Comparison of ENCODE assay signal across 19 cellular contexts in the genomic region with DNA sequence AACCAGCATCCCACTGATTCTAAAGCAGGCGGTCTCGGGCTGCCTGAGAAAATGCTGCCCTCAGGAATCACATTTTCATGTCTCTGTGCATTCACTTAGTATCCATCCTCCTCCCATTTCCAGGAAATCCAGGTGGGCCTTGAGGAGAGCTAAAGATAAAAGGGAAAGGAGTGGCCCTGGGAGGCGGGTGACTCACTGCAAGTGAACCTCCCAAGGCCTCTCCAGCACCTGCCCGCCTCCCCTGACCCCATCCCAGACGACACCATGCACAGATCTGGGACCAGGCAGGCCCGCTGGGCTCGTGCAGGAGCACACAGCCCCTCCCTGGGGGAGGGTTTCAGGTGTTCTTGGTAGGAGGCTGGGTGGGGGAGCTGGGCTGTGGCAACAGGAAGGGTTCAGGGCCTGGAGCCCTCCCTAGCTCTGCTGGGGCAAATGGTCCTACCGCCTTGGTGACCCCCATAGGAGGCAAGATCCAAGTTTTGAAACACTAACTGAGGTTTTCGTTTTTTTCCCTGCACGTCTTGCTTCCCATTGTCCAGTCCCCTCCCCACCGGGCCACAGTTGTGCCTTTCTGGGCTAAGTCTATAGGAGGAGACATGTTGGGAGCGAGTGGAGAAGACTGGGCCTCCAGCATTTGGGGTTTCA.
"Had no signal": no experiment of that assay in that cellular context is flagged by ENCODE, and none has a peak within 500 bp of the region (broad histone marks: within the 10 kb centered on the region; RNA-seq: fewer than 3 reads in every experiment).

No MANE protein-coding gene starts in this region.

- H3K27ac Mint-ChIP-seq: activated naive CD4-positive, alpha-beta T cell treated with anti-CD3 and anti-CD28 coated beads, Interleukin-2, amount 10 ng/mL, durations not matched to agents 7 days and 5 days; activated T-helper 17 cell treated with anti-CD3 and anti-CD28 coated beads, Interleukin-2, amount 50 U/mL, for 72 hours; endodermal cell; natural killer cell; progenitor cell of endocrine pancreas had no signal

- ATAC-seq: activated T-helper 17 cell treated with anti-CD3 and anti-CD28 coated beads, Interleukin-2, amount 50 U/mL, for 72 hours; left lung; natural killer cell; right cardiac atrium had no signal

- H3K36me3 Mint-ChIP-seq: natural killer cell had no signal

- H3K4me3 ChIP-seq: dorsolateral prefrontal cortex, left lung, skin epidermis had no signal

- H3K27me3 ChIP-seq: dorsolateral prefrontal cortex, left lung had no signal

- DNase-seq: activated CD4-positive, alpha-beta T cell treated with anti-CD3 and anti-CD28 coated beads for 1 hour; activated CD4-positive, alpha-beta T cell treated with anti-CD3 and anti-CD28 coated beads, Interleukin-2, amount 50 U/mL, for 4 hours; activated naive CD4-positive, alpha-beta T cell treated with anti-CD3 and anti-CD28 coated beads, Interleukin-2, amount 10 ng/mL, durations not matched to agents 7 days and 5 days; endodermal cell; mesenchymal stem cell; natural killer cell; nucleus accumbens; stimulated activated CD4-positive, alpha-beta T cell treated with anti-CD3 and anti-CD28 coated beads, Interleukin-4, amount 100 ng/mL, for 4 hours; stimulated activated CD8-positive, alpha-beta memory T cell treated with anti-CD3 and anti-CD28 coated beads, Interleukin-4, amount 100 ng/mL, for 48 hours; stimulated activated naive CD4-positive, alpha-beta T cell treated with Interleukin-2 at 50 U/mL for 16 hours had no signal

- H3K9me3 Mint-ChIP-seq: activated naive CD4-positive, alpha-beta T cell treated with anti-CD3 and anti-CD28 coated beads, Interleukin-2, amount 10 ng/mL, durations not matched to agents 7 days and 5 days; activated T-helper 17 cell treated with anti-CD3 and anti-CD28 coated beads, Interleukin-2, amount 50 U/mL, for 72 hours; endodermal cell; natural killer cell had no signal

- H3K9me3 ChIP-seq: left lung had no signal

- FAIRE-seq: astrocyte, islet of Langerhans had no signal

- H3K4me3 Mint-ChIP-seq: activated naive CD4-positive, alpha-beta T cell treated with anti-CD3 and anti-CD28 coated beads, Interleukin-2, amount 10 ng/mL, durations not matched to agents 7 days and 5 days; activated T-helper 17 cell treated with anti-CD3 and anti-CD28 coated beads, Interleukin-2, amount 50 U/mL, for 72 hours; endodermal cell; natural killer cell had no signal

- H3K36me3 ChIP-seq: left lung had no signal

- H3K27ac ChIP-seq: left lung, skin epidermis, VCaP had no signal

- H3K27me3 Mint-ChIP-seq: activated T-helper 17 cell treated with anti-CD3 and anti-CD28 coated beads, Interleukin-2, amount 50 U/mL, for 72 hours had no signal
